ENCODE assay signal across 20 cellular contexts in genomic region chr2:200758341-200758740, GRCh38. TPM values are rescaled to one million over a fixed set of nuclear protein-coding genes. Genes with fewer than 3 reads are reported as not detected.
DNase-seq lines count a peak whose midpoint lies in the region; ATAC-seq, FAIRE-seq and TF ChIP-seq lines count a peak whose summit lies in the region.
"Had no signal": no experiment of that assay in that cellular context is flagged by ENCODE, and none has a peak within 500 bp of the region (broad histone marks: within the 10 kb centered on the region; RNA-seq: fewer than 3 reads in every experiment).

No MANE protein-coding gene starts in this region.

- no peaks in the 10 kb centered on the region for H3K9me3 Mint-ChIP-seq in activated naive CD4-positive, alpha-beta T cell treated with anti-CD3 and anti-CD28 coated beads for 36 hours
- H3K9me3 Mint-ChIP-seq in CD4-positive, alpha-beta memory T cell, result no peaks in the 10 kb centered on the region
- H3K9me3 Mint-ChIP-seq: CD4-positive, CD25-positive, alpha-beta regulatory T cell; HFFc6 had no signal

- peaks cover 80% of the 10 kb centered on the region for H3K4me1 ChIP-seq in A549
- H3K4me1 ChIP-seq in PC-3 (ENCODE audit: insufficient read depth, low read length), result peaks cover 69% of the 10 kb centered on the region
- no peaks in the 10 kb centered on the region for H3K4me1 ChIP-seq in CD4-positive, alpha-beta memory T cell (ENCODE audit: insufficient read depth, low read length)

- H3K36me3 ChIP-seq in PC-3 (ENCODE audit: low read depth, low read length), result no peaks in the 10 kb centered on the region
- H3K36me3 ChIP-seq in CD4-positive, alpha-beta memory T cell (ENCODE audit: insufficient read depth, low read length), result no peaks in the 10 kb centered on the region

- BruUV-seq in PC-3 (replicated peaks; lab: Mats Ljungman, UMichigan), result no TSS peak

- CTCF ChIA-PET in A549 (lab: Yijun Ruan, JAX) (interaction anchor here (0.5 kb wide), 1 partner anchor 28 kb away, joined by 3 read pairs; no protein-coding TSS in a partner anchor), PC-3 (lab: Charles Lee) (no interaction called here)
- CTCF ChIA-PET in activated naive CD4-positive, alpha-beta T cell treated with anti-CD3 and anti-CD28 coated beads for 36 hours (lab: Charles Lee), result no interaction called here
- CTCF ChIA-PET in CD4-positive, alpha-beta memory T cell (lab: Charles Lee; ENCODE audit: partially characterized antibody), result interaction anchor here (0.8 kb wide), 1 partner anchor 9 kb away, joined by 3 read pairs; no protein-coding TSS in a partner anchor

- TF ChIP-seq CTCF in A549 (IDR thresholded peaks at IDR 0.05) (no peak), PC-3 (conservative IDR thresholded peaks at IDR 0.05; ENCODE audit: low read depth, low read length) (no peak)

- 0 out of 2 replicates have a peak, but pooled peaks cover 3% of the 10 kb centered on the region for H3K9me2 ChIP-seq in PC-3 (replicated peaks; ENCODE audit: low read length)

- H3K4me2 ChIP-seq in A549 (peak overlapping the region; percentile 85), PC-3 (ENCODE audit: low read length) (no peak overlapping the region)

- peak overlapping the region; percentile 82 to 85 for H3K27ac ChIP-seq in A549
- H3K27ac ChIP-seq in PC-3 (ENCODE audit: low read length), result peak overlapping the region; percentile 93
- peak overlapping the region; percentile 92 for H3K27ac ChIP-seq in epithelial cell of prostate
- H3K27ac ChIP-seq in CD4-positive, alpha-beta memory T cell (ENCODE audit: low read depth, low read length), result no peak overlapping the region
- H3K27ac ChIP-seq: 22Rv1; BLaER1 treated with 17β-estradiol and CSF1 and Interleukin-3, amounts not matched to agents 10 nM and 100 nM had no signal

- H3K4me1 Mint-ChIP-seq in activated naive CD4-positive, alpha-beta T cell treated with anti-CD3 and anti-CD28 coated beads for 36 hours (ENCODE audit: low read depth), result peaks cover 8% of the 10 kb centered on the region
- no peaks in the 10 kb centered on the region for H3K4me1 Mint-ChIP-seq in CD4-positive, alpha-beta memory T cell

- peaks cover 6% of the 10 kb centered on the region for H3K27me3 Mint-ChIP-seq in activated naive CD4-positive, alpha-beta T cell treated with anti-CD3 and anti-CD28 coated beads for 36 hours (ENCODE audit: low read depth)
- H3K27me3 Mint-ChIP-seq in CD4-positive, alpha-beta memory T cell, result peaks cover 10 to 15% of the 10 kb centered on the region in 2 donors

- H3K9ac ChIP-seq in PC-3 (ENCODE audit: low read length), result 0 out of 2 replicates have a peak overlapping the region, but pooled peaks have one; percentile 62
- H3K9ac ChIP-seq: BLaER1 treated with 17β-estradiol and CSF1 and Interleukin-3, amounts not matched to agents 10 nM and 100 nM had no signal

- H3K27ac Mint-ChIP-seq in activated naive CD4-positive, alpha-beta T cell treated with anti-CD3 and anti-CD28 coated beads for 36 hours, result no peak overlapping the region
- no peak overlapping the region for H3K27ac Mint-ChIP-seq in CD4-positive, alpha-beta memory T cell
- H3K27ac Mint-ChIP-seq: CD4-positive, CD25-positive, alpha-beta regulatory T cell had no signal

- no peaks in the 10 kb centered on the region for H3K27me3 ChIP-seq in PC-3 (ENCODE audit: low read length)
- no peaks in the 10 kb centered on the region for H3K27me3 ChIP-seq in CD4-positive, alpha-beta memory T cell (ENCODE audit: insufficient read depth, low read length)
- H3K27me3 ChIP-seq: BLaER1 treated with 17β-estradiol and CSF1 and Interleukin-3, amounts not matched to agents 10 nM and 100 nM had no signal

- ATAC-seq in A549 (no peak), PC-3 (no peak), GM21390 (IDR thresholded peaks at IDR 0.05; ENCODE audit: unreplicated experiment) (no peak)
- ATAC-seq: GM12878, K562 had no signal

- no peaks in the 10 kb centered on the region for H3K79me2 ChIP-seq in PC-3 (ENCODE audit: low read length)

- TF ChIP-seq POLR2A in A549 (IDR thresholded peaks at IDR 0.05; ENCODE audit: low read length), result no peak

- no peaks in the 10 kb centered on the region for H4K20me1 ChIP-seq in PC-3 (ENCODE audit: low read length)
- H4K20me1 ChIP-seq: BLaER1 treated with 17β-estradiol and CSF1 and Interleukin-3, amounts not matched to agents 10 nM and 100 nM had no signal

- TF ChIP-seq RAD21 in A549 (conservative IDR thresholded peaks at IDR 0.05 in 1 of 2, IDR thresholded peaks at IDR 0.05 in 1 of 2), result no peak

- FAIRE-seq in A549 (lab: Jason Lieb, UNC), result no peak
- FAIRE-seq: GM12878, GM18507, HTR-8/SVneo, K562 had no signal

- 69% methylated on average over 4 of the region's 4 CpGs for WGBS in A549 (ENCODE audit: missing lambda C conversion rate)

- no peak overlapping the region for H3K4me3 Mint-ChIP-seq in activated naive CD4-positive, alpha-beta T cell treated with anti-CD3 and anti-CD28 coated beads for 36 hours
- no peak overlapping the region for H3K4me3 Mint-ChIP-seq in CD4-positive, alpha-beta memory T cell
- H3K4me3 Mint-ChIP-seq: HFFc6 had no signal

- TF ChIP-seq EP300 in A549 (IDR thresholded peaks at IDR 0.05), result no peak

- H3F3A ChIP-seq in PC-3 (ENCODE audit: low read length, unreplicated experiment), result peaks cover 9% of the 10 kb centered on the region

- H3K9me3 ChIP-seq in A549, result no peaks in the 10 kb centered on the region
- no peaks in the 10 kb centered on the region for H3K9me3 ChIP-seq in PC-3 (ENCODE audit: low read length)
- H3K9me3 ChIP-seq in CD4-positive, alpha-beta memory T cell (ENCODE audit: control insufficient read depth in 1 of 2, low read length in 2 of 2), result no peaks in the 10 kb centered on the region
- H3K9me3 ChIP-seq: BLaER1 treated with 17β-estradiol and CSF1 and Interleukin-3, amounts not matched to agents 10 nM and 100 nM had no signal

- H2AFZ ChIP-seq in PC-3 (ENCODE audit: low read length), result no peak overlapping the region

- H3K36me3 Mint-ChIP-seq in activated naive CD4-positive, alpha-beta T cell treated with anti-CD3 and anti-CD28 coated beads for 36 hours (ENCODE audit: low read depth), result no peaks in the 10 kb centered on the region
- H3K36me3 Mint-ChIP-seq in CD4-positive, alpha-beta memory T cell, result no peaks in the 10 kb centered on the region
- H3K36me3 Mint-ChIP-seq: CD4-positive, CD25-positive, alpha-beta regulatory T cell had no signal

- peak; percentile 8 to 35 for DNase-seq in NCI-H526 (lab: John Stamatoyannopoulos, UW)
- no peak for DNase-seq in NCI-H526 treated with DMSO at 0.1 percent for 48 hours (lab: John Stamatoyannopoulos, UW)
- DNase-seq in A549 (ENCODE audit: low read depth in 1 of 2, low spot score in 1 of 2), result no peak
- DNase-seq in PC-3, result no peak
- DNase-seq in epithelial cell of prostate (ENCODE audit: low read depth, low spot score), result no peak
- DNase-seq in activated naive CD4-positive, alpha-beta T cell treated with anti-CD3 and anti-CD28 coated beads for 36 hours, result no peak
- no peak for DNase-seq in CD4-positive, alpha-beta memory T cell
- DNase-seq: AML-193; CD4-positive, CD25-positive, alpha-beta regulatory T cell; DMS79; GOT3; HCEC 1CT; HFFc6 had no signal

- H3K4me3 ChIP-seq in A549, result no peak overlapping the region
- no peak overlapping the region for H3K4me3 ChIP-seq in PC-3 (ENCODE audit: low read length)
- H3K4me3 ChIP-seq in CD4-positive, alpha-beta memory T cell (ENCODE audit: low read length in 2 of 2), result no peak overlapping the region
- H3K4me3 ChIP-seq: BLaER1 treated with 17β-estradiol and CSF1 and Interleukin-3, amounts not matched to agents 10 nM and 100 nM; GM12878; K562 had no signal

- intact Hi-C loops in PC-3 (cut with micrococcal nuclease), result no loop called here
- intact Hi-C loops in activated naive CD4-positive, alpha-beta T cell treated with anti-CD3 and anti-CD28 coated beads for 36 hours (cut with micrococcal nuclease), result no loop called here
- intact Hi-C loops in CD4-positive, alpha-beta memory T cell (cut with micrococcal nuclease), result no loop called here

- POLR2A ChIA-PET in A549 (lab: Yijun Ruan, JAX), result no interaction called here
- POLR2A ChIA-PET in PC-3 (lab: Charles Lee; ENCODE audit: unreplicated experiment), result interaction anchor here (0.5 kb wide), 1 partner anchor 28 kb away, joined by 7 read pairs; no protein-coding TSS in a partner anchor
- POLR2A ChIA-PET in CD4-positive, alpha-beta memory T cell (lab: Charles Lee; ENCODE audit: partially characterized antibody), result no interaction called here

TF ChIP-seq in A549, 52 proteins besides CTCF, POLR2A, EP300 and RAD21:
- no peak for TF ChIP-seq MYC (IDR thresholded peaks at IDR 0.05; ENCODE audit: borderline replicate concordance, low read length)
- TF ChIP-seq RNF2 (IDR thresholded peaks at IDR 0.05; ENCODE audit: borderline replicate concordance, low read depth), result no peak

RNA-seq across cellular contexts. Expression of gene BZW1, which starts 53.4 kb away (rescaled TPM):
- polyA plus RNA-seq in A549 (2011; rRNA removed) (439 and 494 TPM in 2 replicates), A549 (2017; fragmentation: RNase III; extraction: RNeasy Plus Mini Kit Qiagen cat#74134 plus additional on column Dnase treatment) (401 to 422 TPM (median 419 TPM) in 3 replicates)
- 110 and 135 TPM in 2 replicates for polyA plus RNA-seq in A549 (2012; cell fraction: cytosol; rRNA removed)
- 52.0 and 65.2 TPM in 2 replicates for polyA plus RNA-seq in A549 (2012; cell fraction: nucleus; rRNA removed)
- 440 and 450 TPM in 2 replicates for polyA minus RNA-seq in A549 (2011; rRNA and poly(A)+ RNA removed)
- 389 and 626 TPM in 2 replicates for total RNA-seq in PC-3 (2014; rRNA removed)
- total RNA-seq in activated naive CD4-positive, alpha-beta T cell treated with anti-CD3 and anti-CD28 coated beads for 36 hours, result 100 to 1,000 TPM; 423 to 442 TPM
- 100 to 1,000 TPM; 126 to 133 TPM for total RNA-seq in CD4-positive, alpha-beta memory T cell
- 100 to 1,000 TPM; 198 to 257 TPM for polyA plus RNA-seq in CD4-positive, alpha-beta memory T cell

Comparison
In these comparisons a context has a peak if more than half of its experiments do, and no peak if none do; other contexts are left out.
1. DNase-seq: peak in NCI-H526 (2 of 2); none in NCI-H526 treated with DMSO at 0.1 percent for 48 hours (single experiment), A549 (0 of 2), PC-3 (single experiment), epithelial cell of prostate (single experiment), activated naive CD4-positive, alpha-beta T cell treated with anti-CD3 and anti-CD28 coated beads for 36 hours (single experiment) and CD4-positive, alpha-beta memory T cell (0 of 5).
2. CTCF ChIA-PET loops: an anchor here in A549 (0.5 kb wide) and CD4-positive, alpha-beta memory T cell (0.8 kb wide); none called in PC-3 and activated naive CD4-positive, alpha-beta T cell treated with anti-CD3 and anti-CD28 coated beads for 36 hours.